In genomic region chr3:169250000-169250399, GRCh38 we compare ENCODE assay signal across 22 cellular contexts.
DNase-seq lines count a peak whose midpoint lies in the region; ATAC-seq and TF ChIP-seq lines count a peak whose summit lies in the region.
"Had no signal": no experiment of that assay in that cellular context is flagged by ENCODE, and none has a peak within 500 bp of the region (broad histone marks: within the 10 kb centered on the region; RNA-seq: fewer than 3 reads in every experiment).

No MANE protein-coding gene starts in this region.

- peak overlapping the region in 7 of 11 experiments; percentile 11 to 55 (median 35); a peak in 6 of 22 replicates for H3K4me2 ChIP-seq in BLaER1 treated with 17β-estradiol and CSF1 and Interleukin-3, amounts not matched to agents 10 nM and 100 nM
- no peak overlapping the region for H3K4me2 ChIP-seq in IMR-90 (ENCODE audit: low read depth, low read length)
- no peak overlapping the region for H3K4me2 ChIP-seq in neuronal stem cell (ENCODE audit: insufficient read depth, low read length, poor library complexity, severe bottlenecking)
- H3K4me2 ChIP-seq: A549, SK-N-SH had no signal

- H2AFZ ChIP-seq in IMR-90 (replicated peaks; ENCODE audit: low read length, poor library complexity) (no peak overlapping the region), neuronal stem cell (ENCODE audit: low read length) (no peak overlapping the region)

- H2BK120ac ChIP-seq in IMR-90 (ENCODE audit: low read depth, low read length) = no peak overlapping the region
- no peak overlapping the region for H2BK120ac ChIP-seq in neuronal stem cell (ENCODE audit: low read depth, low read length)

- H2BK5ac ChIP-seq in IMR-90 (ENCODE audit: low read depth, low read length, poor library complexity, severe bottlenecking) = no peak overlapping the region
- no peak overlapping the region for H2BK5ac ChIP-seq in neuronal stem cell (ENCODE audit: low read length)

- H4K5ac ChIP-seq in IMR-90 (ENCODE audit: low read depth, low read length) = no peak overlapping the region

- TF ChIP-seq CTCF in IMR-90 (conservative IDR thresholded peaks at IDR 0.05; ENCODE audit: low read depth, low read length) (no peak), upper lobe of right lung (IDR thresholded peaks at IDR 0.05) (no peak)

- no peak overlapping the region for H3K56ac ChIP-seq in IMR-90 (ENCODE audit: extremely low read depth, insufficient read depth, low read length)

- H3K79me1 ChIP-seq in IMR-90 (ENCODE audit: low read depth in 1 of 2, low read length in 2 of 2) = no peaks in the 10 kb centered on the region
- H3K79me1 ChIP-seq in neuronal stem cell (ENCODE audit: low read depth, low read length) = no peaks in the 10 kb centered on the region

- H2BK15ac ChIP-seq in IMR-90 (ENCODE audit: low read depth, low read length) (no peak overlapping the region), neuronal stem cell (ENCODE audit: low read length) (no peak overlapping the region)

- no peak overlapping the region for H3K9ac ChIP-seq in BLaER1 treated with 17β-estradiol and CSF1 and Interleukin-3, amounts not matched to agents 10 nM and 100 nM
- H3K9ac ChIP-seq in IMR-90 (ENCODE audit: low read depth, low read length) = no peak overlapping the region
- H3K9ac ChIP-seq in SK-N-MC (ENCODE audit: insufficient read length) = no peak overlapping the region
- no peak overlapping the region for H3K9ac ChIP-seq in neuronal stem cell (ENCODE audit: low read depth, low read length, poor library complexity)
- H3K9ac ChIP-seq: SK-N-SH had no signal

- no peak overlapping the region for H3K27ac ChIP-seq in BLaER1 treated with 17β-estradiol and CSF1 and Interleukin-3, amounts not matched to agents 10 nM and 100 nM
- H3K27ac ChIP-seq in IMR-90 (ENCODE audit: insufficient read depth, low read length) = no peak overlapping the region
- peak overlapping the region; percentile 87 for H3K27ac ChIP-seq in SK-N-MC
- peak overlapping the region; percentile 58 for H3K27ac ChIP-seq in neuronal stem cell (replicated peaks; ENCODE audit: low read length)
- H3K27ac ChIP-seq in upper lobe of right lung = no peak overlapping the region
- H3K27ac ChIP-seq: A549, RWPE1 had no signal

- H3K18ac ChIP-seq in IMR-90 (ENCODE audit: low read depth, low read length) (no peak overlapping the region), neuronal stem cell (ENCODE audit: low read length) (peak overlapping the region; percentile 27)

- ATAC-seq in IMR-90 (ENCODE audit: low read depth) (no peak), HG02571 (IDR thresholded peaks at IDR 0.05; ENCODE audit: unreplicated experiment) (no peak), upper lobe of right lung (no peak)
- ATAC-seq: A549, HCT116 had no signal

- H3K9me3 ChIP-seq in BLaER1 treated with 17β-estradiol and CSF1 and Interleukin-3, amounts not matched to agents 10 nM and 100 nM (replicated peaks in 1 of 11) = no peaks in the 10 kb centered on the region
- H3K9me3 ChIP-seq in IMR-90 (ENCODE audit: control insufficient read depth, insufficient read depth, low read length) = no peaks in the 10 kb centered on the region
- H3K9me3 ChIP-seq in SK-N-MC (ENCODE audit: low read depth, low read length) = no peaks in the 10 kb centered on the region
- H3K9me3 ChIP-seq in neuronal stem cell (replicated peaks in 1 of 2; ENCODE audit: control insufficient read depth in 2 of 2, insufficient read depth in 1 of 2, low read depth in 1 of 2, low read length in 2 of 2) = no peaks in the 10 kb centered on the region
- no peaks in the 10 kb centered on the region for H3K9me3 ChIP-seq in upper lobe of right lung
- H3K9me3 ChIP-seq: A549, SK-N-SH had no signal

- H3K4ac ChIP-seq in IMR-90 (ENCODE audit: low read depth, low read length) (no peak overlapping the region), neuronal stem cell (ENCODE audit: low read length) (no peak overlapping the region)

- dilution Hi-C loops in IMR-90 (cut with HindIII; ENCODE audit: low sequenced_read_pairs, unreplicated experiment) = no loop called here

- H4K8ac ChIP-seq in IMR-90 (ENCODE audit: low read depth in 2 of 2, low read length in 2 of 2) (no peak overlapping the region), neuronal stem cell (ENCODE audit: low read depth, low read length) (no peak overlapping the region)

- H2AK5ac ChIP-seq in IMR-90 (ENCODE audit: low read depth, low read length) = no peak overlapping the region
- H2AK5ac ChIP-seq in neuronal stem cell (ENCODE audit: low read depth, low read length) = no peak overlapping the region

- H3K4me3 ChIP-seq in BLaER1 treated with 17β-estradiol and CSF1 and Interleukin-3, amounts not matched to agents 10 nM and 100 nM = no peak overlapping the region
- H3K4me3 ChIP-seq in IMR-90 (ENCODE audit: insufficient read depth, low read depth, low read length) (no peak overlapping the region), SK-N-MC (no peak overlapping the region), neuronal stem cell (ENCODE audit: low read length in 2 of 2) (no peak overlapping the region), upper lobe of right lung (no peak overlapping the region)
- H3K4me3 ChIP-seq: A549 had no signal

- DNase-seq in IMR-90 (no peak), SK-N-MC (ENCODE audit: low read depth, low spot score) (no peak), neuronal stem cell (ENCODE audit: low spot score) (no peak), GOT3 (lab: John Stamatoyannopoulos, UW) (no peak), upper lobe of right lung (no peak)
- DNase-seq: CD4-positive, CD25-positive, alpha-beta regulatory T cell; DMS 273 treated with DMSO at 0.1 percent for 48 hours; MM.1S; NCI-H1092; NCI-H1436; NCI-H2029; NCI-H2171; NCI-H345; NCI-H524 treated with DMSO at 0.1 percent for 48 hours; NK-92 treated with Interleukin-12 subunit alpha and Interleukin-12 subunit beta, amount 100 ng/mL, for 24 hours; SHP77 treated with DMSO at 0.1 percent for 48 hours; SK-N-SH had no signal

- no peak overlapping the region for H2BK20ac ChIP-seq in IMR-90 (ENCODE audit: low read depth, low read length)

- WGBS in IMR-90 (ENCODE audit: extremely low coverage in 2 of 2, insufficient read length in 1 of 2), 2 experiments = 92% methylated on average over 2 of the region's 5 CpGs; no CpG with 5 or more reads in 1 of the 2 experiments
- WGBS in neuronal stem cell (ENCODE audit: extremely low coverage in 2 of 2, insufficient read length in 2 of 2, insufficient replicate concordance in 1 of 2), 2 donors = no CpG with 5 or more reads among the region's 5 CpGs

- no peak overlapping the region for H4K91ac ChIP-seq in IMR-90 (ENCODE audit: insufficient read depth, low read depth, low read length)
- no peak overlapping the region for H4K91ac ChIP-seq in neuronal stem cell (ENCODE audit: low read depth, low read length, poor library complexity)

- H3K27me3 ChIP-seq in BLaER1 treated with 17β-estradiol and CSF1 and Interleukin-3, amounts not matched to agents 10 nM and 100 nM = no peaks in the 10 kb centered on the region
- no peaks in the 10 kb centered on the region for H3K27me3 ChIP-seq in IMR-90 (ENCODE audit: control insufficient read depth, insufficient read depth, low read length)
- H3K27me3 ChIP-seq in neuronal stem cell (ENCODE audit: control insufficient read depth in 3 of 3, insufficient read depth in 3 of 3, low read depth in 1 of 3, low read length in 3 of 3) = peaks cover 0 to 3% (median 0%) of the 10 kb centered on the region in 3 experiments
- no peaks in the 10 kb centered on the region for H3K27me3 ChIP-seq in upper lobe of right lung

- BruUV-seq in IMR-90 (replicated peaks; lab: Mats Ljungman, UMichigan) = no TSS peak

- no peak overlapping the region for H2BK12ac ChIP-seq in neuronal stem cell (ENCODE audit: low read length)

- intact Hi-C loops in IMR-90 (cut with micrococcal nuclease) (no loop called here), upper lobe of right lung (cut with DNase I) (no loop called here)

- H4K20me1 ChIP-seq in BLaER1 treated with 17β-estradiol and CSF1 and Interleukin-3, amounts not matched to agents 10 nM and 100 nM = no peaks in the 10 kb centered on the region
- no peaks in the 10 kb centered on the region for H4K20me1 ChIP-seq in IMR-90 (ENCODE audit: insufficient read depth, low read length)

- POLR2A ChIA-PET in IMR-90 (lab: Charles Lee; ENCODE audit: unreplicated experiment) = no interaction called here

- CTCF ChIA-PET in IMR-90 (lab: Yijun Ruan, JAX) = no interaction called here

- no peaks in the 10 kb centered on the region for H3K36me3 ChIP-seq in BLaER1 treated with 17β-estradiol and CSF1 and Interleukin-3, amounts not matched to agents 10 nM and 100 nM
- H3K36me3 ChIP-seq in IMR-90 (ENCODE audit: control insufficient read depth, insufficient read depth, low read length) (no peaks in the 10 kb centered on the region), SK-N-MC (ENCODE audit: insufficient read depth, low read length) (no peaks in the 10 kb centered on the region), neuronal stem cell (replicated peaks in 1 of 2; ENCODE audit: control insufficient read depth in 2 of 2, insufficient read depth in 2 of 2, low read length in 2 of 2) (no peaks in the 10 kb centered on the region), upper lobe of right lung (no peaks in the 10 kb centered on the region)

- H3K14ac ChIP-seq in IMR-90 (replicated peaks; ENCODE audit: low read depth, low read length) (no peak overlapping the region), neuronal stem cell (ENCODE audit: low read length) (no peak overlapping the region)

- no peak for TF ChIP-seq RAD21 in IMR-90 (IDR thresholded peaks at IDR 0.05; ENCODE audit: low read length)

- in situ Hi-C loops in IMR-90 (cut with MboI; ENCODE audit: low sequenced_read_pairs) = no loop called here

- no peak for TF ChIP-seq POLR2A in IMR-90 (IDR thresholded peaks at IDR 0.05; ENCODE audit: low read depth, low read length)

- peaks cover 0 to 6% (median 2%) of the 10 kb centered on the region in 10 experiments; a peak in 7 of 20 replicates for H3K4me1 ChIP-seq in BLaER1 treated with 17β-estradiol and CSF1 and Interleukin-3, amounts not matched to agents 10 nM and 100 nM
- no peaks in the 10 kb centered on the region for H3K4me1 ChIP-seq in IMR-90 (ENCODE audit: control insufficient read depth, insufficient read depth, low read length)
- peaks cover 0 to 5% of the 10 kb centered on the region in 2 donors for H3K4me1 ChIP-seq in neuronal stem cell (ENCODE audit: control insufficient read depth in 2 of 2, insufficient read depth in 1 of 2, low read depth in 1 of 2, low read length in 2 of 2)
- H3K4me1 ChIP-seq in upper lobe of right lung = peaks cover 8% of the 10 kb centered on the region
- H3K4me1 ChIP-seq: A549 had no signal

- no peak overlapping the region for H3K23ac ChIP-seq in IMR-90 (ENCODE audit: low read depth, low read length)
- H3K23ac ChIP-seq in neuronal stem cell (ENCODE audit: low read depth, low read length, poor library complexity) = no peak overlapping the region

- H2AK9ac ChIP-seq in IMR-90 (replicated peaks; ENCODE audit: low read depth, low read length, poor library complexity) = peak overlapping the region; percentile 39

- no peaks in the 10 kb centered on the region for H3K9me1 ChIP-seq in IMR-90 (ENCODE audit: insufficient read depth, low read length)

TF ChIP-seq in IMR-90, 13 proteins besides CTCF, POLR2A, EP300 and RAD21:
- TF ChIP-seq MXI1 (IDR thresholded peaks at IDR 0.05; ENCODE audit: borderline replicate concordance, low read depth, low read length) = no peak

Comparison
In these comparisons a context has a peak if more than half of its experiments do, and no peak if none do; other contexts are left out.
1. H3K27ac ChIP-seq: peak in SK-N-MC (single experiment) and neuronal stem cell (single experiment); none in BLaER1 treated with 17β-estradiol and CSF1 and Interleukin-3, amounts not matched to agents 10 nM and 100 nM (0 of 11), IMR-90 (single experiment) and upper lobe of right lung (single experiment).
2. H3K4me2 ChIP-seq: peak in BLaER1 treated with 17β-estradiol and CSF1 and Interleukin-3, amounts not matched to agents 10 nM and 100 nM (7 of 11); none in IMR-90 (single experiment) and neuronal stem cell (single experiment).